Comparison of ENCODE assay signal across 11 cellular contexts in the genomic region with DNA sequence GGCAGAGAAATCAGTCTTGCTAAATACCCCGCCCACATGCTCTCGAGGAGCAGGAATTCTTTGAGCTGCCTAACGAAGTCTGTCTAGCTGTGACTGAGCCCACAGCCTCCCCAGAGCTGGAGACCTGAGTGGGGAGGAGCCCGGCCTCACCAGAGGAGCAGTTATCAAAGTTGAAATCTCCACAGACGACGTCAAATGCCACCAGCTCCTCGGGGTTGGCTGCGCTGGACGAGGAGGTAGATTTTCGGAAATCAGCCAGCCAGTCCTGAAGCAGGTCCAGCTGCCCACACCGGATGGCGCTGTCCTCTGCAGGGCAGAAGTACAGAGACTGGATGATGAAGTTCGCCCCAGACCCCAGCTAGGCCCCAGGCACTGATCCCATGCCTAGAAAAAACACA. TPM values are rescaled to one million over a fixed set of nuclear protein-coding genes. Genes with fewer than 3 reads are reported as not detected.
DNase-seq lines count a peak whose midpoint lies in the region; ATAC-seq and TF ChIP-seq lines count a peak whose summit lies in the region.
"Had no signal": no experiment of that assay in that cellular context is flagged by ENCODE, and none has a peak within 500 bp of the region (broad histone marks: within the 10 kb centered on the region; RNA-seq: fewer than 3 reads in every experiment).

No MANE protein-coding gene starts in this region.

- in situ Hi-C loops in G401 (cut with HindIII; ENCODE audit: low sequenced_read_pairs), result no loop called here

- H3K27me3 ChIP-seq in cardiac muscle cell (no peaks in the 10 kb centered on the region), heart right ventricle (peaks cover 0 to 29% (median 14%) of the 10 kb centered on the region in 7 donors), adrenal gland (no peaks in the 10 kb centered on the region)

- H3K4me3 ChIP-seq in cardiac muscle cell (no peak overlapping the region), heart right ventricle (no peak overlapping the region), WI38 (ENCODE audit: low read depth, low read length) (no peak overlapping the region), adrenal gland (no peak overlapping the region)

- intact Hi-C loops in heart right ventricle (cut with DNase I) (loop anchor here in 1 of 10 donors (10.0 kb wide), 1 partner anchor 140 kb away; no protein-coding TSS in a partner anchor), adrenal gland (cut with DNase I) (no loop called here)

- H3K9me3 ChIP-seq in cardiac muscle cell (ENCODE audit: low read depth), result no peaks in the 10 kb centered on the region
- no peaks in the 10 kb centered on the region for H3K9me3 ChIP-seq in heart right ventricle
- H3K9me3 ChIP-seq in adrenal gland (replicated peaks in 1 of 3), result no peaks in the 10 kb centered on the region

- H3K36me3 ChIP-seq in cardiac muscle cell, result no peaks in the 10 kb centered on the region
- peaks cover 0 to 9% (median 0%) of the 10 kb centered on the region in 9 donors for H3K36me3 ChIP-seq in heart right ventricle
- no peaks in the 10 kb centered on the region for H3K36me3 ChIP-seq in adrenal gland (replicated peaks in 1 of 2)

- ATAC-seq in heart right ventricle, result no peak
- ATAC-seq: activated naive CD4-positive, alpha-beta T cell treated with anti-CD3 and anti-CD28 coated beads, Interleukin-2, amount 50 U/mL, for 72 hours; natural killer cell had no signal

- peak in 1 of 2 donors; percentile 45 for DNase-seq in cardiac muscle cell (ENCODE audit: low read depth in 1 of 2, low spot score in 1 of 2)
- DNase-seq in heart right ventricle, result no peak
- DNase-seq in iPS-NIHi11 (ENCODE audit: low spot score), result peak; percentile 65
- DNase-seq in adrenal gland, result no peak
- DNase-seq in activated CD4-positive, alpha-beta T cell treated with anti-CD3 and anti-CD28 coated beads for 1 hour, result no peak
- no peak for DNase-seq in DMS153 (lab: John Stamatoyannopoulos, UW)
- no peak for DNase-seq in G401 (ENCODE audit: low spot score)
- DNase-seq: activated CD4-positive, alpha-beta memory T cell treated with anti-CD3 and anti-CD28 coated beads, Interleukin-2, amount 10 ng/mL, durations not matched to agents 7 days and 5 days; natural killer cell had no signal

- TF ChIP-seq CTCF in cardiac muscle cell (IDR thresholded peaks at IDR 0.05; ENCODE audit: low read depth, low read length) (peak; percentile 17), heart right ventricle (IDR thresholded peaks at IDR 0.05) (no peak), WI38 (IDR thresholded peaks at IDR 0.05; ENCODE audit: low read depth, low read length) (peak; percentile 20; the same call in 1 of the 2 replicates), adrenal gland (IDR thresholded peaks at IDR 0.05) (peak in 1 of 6 experiments; percentile 3)

- no peak for TF ChIP-seq POLR2A in adrenal gland (IDR thresholded peaks at IDR 0.05)

- H3K4me1 ChIP-seq in cardiac muscle cell (ENCODE audit: low read depth) (no peaks in the 10 kb centered on the region), heart right ventricle (peaks cover 0 to 26% (median 0%) of the 10 kb centered on the region in 9 donors), adrenal gland (replicated peaks in 1 of 2) (peaks cover 8 to 18% of the 10 kb centered on the region in 2 donors)

- WGBS in heart right ventricle, 2 donors, result 51 to 59% methylated on average over 13 of the region's 13 CpGs
- 50 to 69% (median 65%) methylated on average over 2 to 13 of the region's 13 CpGs for WGBS in adrenal gland, 4 donors

- no peak overlapping the region for H3K27ac ChIP-seq in cardiac muscle cell
- no peak overlapping the region for H3K27ac ChIP-seq in heart right ventricle
- no peak overlapping the region for H3K27ac ChIP-seq in adrenal gland

RNA-seq across cellular contexts. Expression of a gene that starts 53.8 kb away (rescaled TPM):
- total RNA-seq in cardiac muscle cell (106 and 110 TPM in 2 replicates), heart right ventricle (10 to 100 TPM; 22.0 to 39.2 (median 30.7) TPM), adrenal gland (10 to 100 TPM; 30.0 to 52.1 (median 39.9) TPM)
- polyA plus RNA-seq in cardiac muscle cell (55.8 and 56.6 TPM in 2 replicates), heart right ventricle (10 to 100 TPM; 18.1 to 57.8 TPM), adrenal gland (100 to 1,000 TPM in 2 of 3 donors, 10 to 100 TPM in 1; 45.3 to 141 (median 111) TPM)
- total RNA-seq in G401 (2014; rRNA removed; shearing (Covaris generic)), result 75.9 and 85.9 TPM in 2 replicates

RNA-seq across cellular contexts. Expression of a gene that starts 53.9 kb away (rescaled TPM):
- total RNA-seq in cardiac muscle cell, result 12.8 and 24.3 TPM in 2 replicates
- polyA plus RNA-seq in cardiac muscle cell, result 18.4 and 24.4 TPM in 2 replicates
- 10 to 100 TPM in 9 of 10 donors, 1 to 10 TPM in 1; 9.9 to 14.4 (median 12.8) TPM for total RNA-seq in heart right ventricle
- polyA plus RNA-seq in heart right ventricle, result 1 to 10 TPM; 7.3 to 9.6 TPM
- total RNA-seq in adrenal gland, result 10 to 100 TPM in 7 of 8 donors, 1 to 10 TPM in 1; 9.4 to 17.8 (median 13.8) TPM
- 10 to 100 TPM in 1 of 3 donors, 1 to 10 TPM in 2; 5.7 to 14.6 (median 8.4) TPM for polyA plus RNA-seq in adrenal gland
- total RNA-seq in G401 (2014; rRNA removed; shearing (Covaris generic)), result 16.7 and 23.7 TPM in 2 replicates

Comparison
In these comparisons a context has a peak if more than half of its experiments do, and no peak if none do; other contexts are left out.
1. CTCF ChIP-seq: peak in cardiac muscle cell (single experiment) and WI38 (single experiment); none in heart right ventricle (0 of 9).